26 cellular contexts compared by ENCODE assay signal in genomic region chr3:149705416-149705815, GRCh38. TPM values are rescaled to one million over a fixed set of nuclear protein-coding genes. Genes with fewer than 3 reads are reported as not detected.
DNase-seq lines count a peak whose midpoint lies in the region; ATAC-seq, FAIRE-seq and TF ChIP-seq lines count a peak whose summit lies in the region.
"Had no signal": no experiment of that assay in that cellular context is flagged by ENCODE, and none has a peak within 500 bp of the region (broad histone marks: within the 10 kb centered on the region; RNA-seq: fewer than 3 reads in every experiment).

No MANE protein-coding gene starts in this region.

- no peaks in the 10 kb centered on the region for H4K20me1 ChIP-seq in IMR-90 (ENCODE audit: insufficient read depth, low read length)

- H2BK20ac ChIP-seq in IMR-90 (ENCODE audit: low read depth, low read length): no peak overlapping the region

- no peak overlapping the region for H2AK9ac ChIP-seq in IMR-90 (replicated peaks; ENCODE audit: low read depth, low read length, poor library complexity)

- no peak overlapping the region for H3K18ac ChIP-seq in IMR-90 (ENCODE audit: low read depth, low read length)

- H3K4me3 ChIP-seq in IMR-90 (ENCODE audit: insufficient read depth, low read depth, low read length): no peak overlapping the region
- H3K4me3 ChIP-seq in pancreas: no peak overlapping the region

- no TSS peak for BruUV-seq in IMR-90 (replicated peaks; lab: Mats Ljungman, UMichigan)

- H2BK120ac ChIP-seq in IMR-90 (ENCODE audit: low read depth, low read length): no peak overlapping the region

- TF ChIP-seq CTCF in IMR-90 (conservative IDR thresholded peaks at IDR 0.05; ENCODE audit: low read depth, low read length) (no peak), pancreas (IDR thresholded peaks at IDR 0.05) (no peak)

- H4K5ac ChIP-seq in IMR-90 (ENCODE audit: low read depth, low read length): no peak overlapping the region

- H3K27me3 ChIP-seq in IMR-90 (ENCODE audit: control insufficient read depth, insufficient read depth, low read length): no peaks in the 10 kb centered on the region
- H3K27me3 ChIP-seq in pancreas: no peaks in the 10 kb centered on the region

- no peak overlapping the region for H3K4me2 ChIP-seq in IMR-90 (ENCODE audit: low read depth, low read length)

- POLR2A ChIA-PET in IMR-90 (lab: Charles Lee; ENCODE audit: unreplicated experiment): no interaction called here

- peak; percentile 27 for FAIRE-seq in GM12892 (lab: Jason Lieb, UNC)
- FAIRE-seq in pancreas (lab: Jason Lieb, UNC): no peak
- FAIRE-seq: GM12891, HTR-8/SVneo had no signal

- no peaks in the 10 kb centered on the region for H3K79me1 ChIP-seq in IMR-90 (ENCODE audit: low read depth in 1 of 2, low read length in 2 of 2)

- H3K9me3 ChIP-seq in IMR-90 (ENCODE audit: control insufficient read depth, insufficient read depth, low read length) (no peaks in the 10 kb centered on the region), pancreas (no peaks in the 10 kb centered on the region)
- H3K9me3 ChIP-seq: Caco-2 had no signal

- H3K36me3 ChIP-seq in IMR-90 (ENCODE audit: control insufficient read depth, insufficient read depth, low read length) (no peaks in the 10 kb centered on the region), pancreas (no peaks in the 10 kb centered on the region)

- CTCF ChIA-PET in IMR-90 (lab: Yijun Ruan, JAX): interaction anchor here (0.6 to 1.8 kb wide), 5 partner anchors 12 to 1972 kb away, joined by 3 to 5 read pairs (median 4); no protein-coding TSS in a partner anchor

- DNase-seq in GM12892 (ENCODE audit: insufficient read length) (no peak), IMR-90 (no peak), amniotic epithelial cell (ENCODE audit: low read depth) (peak; percentile 35), iris pigment epithelial cell (ENCODE audit: low read depth) (peak; percentile 56), posterior cingulate gyrus (no peak), D341Med (ENCODE audit: low spot score) (no peak), amygdala (lab: John Stamatoyannopoulos, UW) (no peak), pancreas (no peak)
- DNase-seq: Caco-2; CD8-positive, alpha-beta T cell; DMS 273 treated with DMSO at 0.1 percent for 48 hours; DMS79; EL; GDM1; KBM-7; NCI-H1105 treated with DMSO at 0.1 percent for 48 hours; NCI-H146; NCI-H1930; NCI-H2107; NCI-H446; NCI-H526 treated with DMSO at 0.1 percent for 48 hours; OCI-M1; T-helper 1 cell had no signal

- no peak overlapping the region for H2AFZ ChIP-seq in IMR-90 (replicated peaks; ENCODE audit: low read length, poor library complexity)

- no peak overlapping the region for H2BK15ac ChIP-seq in IMR-90 (ENCODE audit: low read depth, low read length)

- TF ChIP-seq POLR2A in GM12892 (IDR thresholded peaks at IDR 0.05; ENCODE audit: low read depth, low read length) (no peak), IMR-90 (IDR thresholded peaks at IDR 0.05; ENCODE audit: low read depth, low read length) (no peak)

- H3K9ac ChIP-seq in IMR-90 (ENCODE audit: low read depth, low read length): no peak overlapping the region

- no peak overlapping the region for H3K4ac ChIP-seq in IMR-90 (ENCODE audit: low read depth, low read length)

- H3K4me1 ChIP-seq in IMR-90 (ENCODE audit: control insufficient read depth, insufficient read depth, low read length) (peaks cover 8% of the 10 kb centered on the region), pancreas (no peaks in the 10 kb centered on the region)
- H3K4me1 ChIP-seq: Caco-2 had no signal

- no peak overlapping the region for H2BK5ac ChIP-seq in IMR-90 (ENCODE audit: low read depth, low read length, poor library complexity, severe bottlenecking)

- TF ChIP-seq RAD21 in IMR-90 (IDR thresholded peaks at IDR 0.05; ENCODE audit: low read length): no peak

- H3K27ac ChIP-seq in IMR-90 (ENCODE audit: insufficient read depth, low read length): no peak overlapping the region
- H3K27ac ChIP-seq in pancreas: no peak overlapping the region
- H3K27ac ChIP-seq: C4-2B had no signal

- ATAC-seq in IMR-90 (ENCODE audit: low read depth) (no peak), pancreas (no peak)
- ATAC-seq: CD8-positive, alpha-beta T cell had no signal

- no peak overlapping the region for H4K8ac ChIP-seq in IMR-90 (ENCODE audit: low read depth in 2 of 2, low read length in 2 of 2)

- in situ Hi-C loops in IMR-90 (cut with MboI; ENCODE audit: low sequenced_read_pairs): loop anchor here (25.0 kb wide), 2 partner anchors 593 to 743 kb away; no protein-coding TSS in a partner anchor

- no peak overlapping the region for H3K14ac ChIP-seq in IMR-90 (replicated peaks; ENCODE audit: low read depth, low read length)

- dilution Hi-C loops in IMR-90 (cut with HindIII; ENCODE audit: low sequenced_read_pairs, unreplicated experiment): no loop called here

- intact Hi-C loops in IMR-90 (cut with micrococcal nuclease): no loop called here
- intact Hi-C loops in posterior cingulate gyrus (cut with DNase I): no loop called here
- intact Hi-C loops in pancreas (cut with DNase I): no loop called here

- no peak overlapping the region for H2AK5ac ChIP-seq in IMR-90 (ENCODE audit: low read depth, low read length)

- H3K23ac ChIP-seq in IMR-90 (ENCODE audit: low read depth, low read length): no peak overlapping the region

- peaks cover 7% of the 10 kb centered on the region for H3K9me1 ChIP-seq in IMR-90 (ENCODE audit: insufficient read depth, low read length)

- no peak overlapping the region for H4K91ac ChIP-seq in IMR-90 (ENCODE audit: insufficient read depth, low read depth, low read length)

- no peak overlapping the region for H3K56ac ChIP-seq in IMR-90 (ENCODE audit: extremely low read depth, insufficient read depth, low read length)

TF ChIP-seq in IMR-90, 13 proteins besides CTCF, POLR2A, EP300 and RAD21:
- TF ChIP-seq RFX5 (IDR thresholded peaks at IDR 0.05; ENCODE audit: low read depth, low read length) (no peak), CEBPB (IDR thresholded peaks at IDR 0.05; ENCODE audit: low read depth, low read length) (0 out of 2 replicates have a peak, but pooled peaks have one; percentile 10)

RNA-seq across cellular contexts. Expression of gene COMMD2, which starts 46.9 kb away (rescaled TPM):
- polyA plus RNA-seq in GM12892 (2012; ENCODE audit: missing spikeins): 25.1 TPM
- 31.9 and 46.1 TPM in 2 replicates for total RNA-seq in IMR-90 (2012; rRNA removed)
- polyA plus RNA-seq in IMR-90 (2012; rRNA removed): 23.6 and 25.9 TPM in 2 replicates
- polyA plus RNA-seq in IMR-90 (2012; cell fraction: cytosol; rRNA removed): 6.3 and 8.4 TPM in 2 replicates
- 4.1 and 14.8 TPM in 2 replicates for polyA plus RNA-seq in IMR-90 (2012; cell fraction: nucleus; rRNA removed; ENCODE audit: low replicate concordance)
- 10 to 100 TPM in 5 of 6 donors, 1 to 10 TPM in 1; 9.0 to 19.2 (median 14.1) TPM for total RNA-seq in pancreas
- polyA plus RNA-seq in pancreas: 1 to 10 TPM; 4.4 to 8.4 TPM

RNA-seq across cellular contexts. Expression of gene WWTR1, which starts 47.6 kb away (rescaled TPM):
- 1.8 TPM for polyA plus RNA-seq in GM12892 (2012; ENCODE audit: missing spikeins)
- total RNA-seq in IMR-90 (2012; rRNA removed) (30.3 and 38.9 TPM in 2 replicates), pancreas (10 to 100 TPM; 19.8 to 47.0 (median 25.2) TPM)
- polyA plus RNA-seq in IMR-90 (2012; rRNA removed) (65.3 and 66.9 TPM in 2 replicates), pancreas (10 to 100 TPM; 18.9 to 21.6 TPM)
- 31.8 and 59.9 TPM in 2 replicates for polyA plus RNA-seq in IMR-90 (2012; cell fraction: cytosol; rRNA removed)
- polyA plus RNA-seq in IMR-90 (2012; cell fraction: nucleus; rRNA removed; ENCODE audit: low replicate concordance): 53.5 and 83.5 TPM in 2 replicates

Comparison
In these comparisons a context has a peak if more than half of its experiments do, and no peak if none do; other contexts are left out.
1. DNase-seq: peak in amniotic epithelial cell (single experiment) and iris pigment epithelial cell (single experiment); none in GM12892 (single experiment), IMR-90 (single experiment), posterior cingulate gyrus (0 of 10), D341Med (single experiment), amygdala (0 of 56) and pancreas (0 of 6).